In the genomic region with DNA sequence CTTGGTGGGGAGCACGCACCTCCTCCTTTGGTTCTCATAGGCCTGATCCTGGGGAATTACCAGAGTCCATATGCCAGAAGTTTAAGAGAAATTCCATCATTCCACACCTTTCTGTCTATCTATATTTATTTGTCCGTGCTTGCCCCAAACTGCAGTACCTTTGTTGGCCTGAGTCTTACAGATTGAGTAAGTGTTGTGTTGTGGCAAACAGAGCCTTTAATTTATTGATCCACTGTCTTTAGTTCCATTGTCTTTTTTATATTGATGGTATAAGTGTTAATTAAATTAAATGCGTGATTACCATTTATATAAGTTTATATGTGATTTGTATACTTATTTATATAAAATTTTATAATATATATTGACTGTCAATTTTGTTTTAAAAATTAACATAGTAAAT, we compare ENCODE assay signal across 1 cellular context.
TF ChIP-seq lines count a peak whose summit lies in the region.

No MANE protein-coding gene starts in this region.

TF ChIP-seq in GM23338, 12 proteins besides CTCF, POLR2A, EP300 and RAD21 (continued from another document):
- TF ChIP-seq, protein P1, sequence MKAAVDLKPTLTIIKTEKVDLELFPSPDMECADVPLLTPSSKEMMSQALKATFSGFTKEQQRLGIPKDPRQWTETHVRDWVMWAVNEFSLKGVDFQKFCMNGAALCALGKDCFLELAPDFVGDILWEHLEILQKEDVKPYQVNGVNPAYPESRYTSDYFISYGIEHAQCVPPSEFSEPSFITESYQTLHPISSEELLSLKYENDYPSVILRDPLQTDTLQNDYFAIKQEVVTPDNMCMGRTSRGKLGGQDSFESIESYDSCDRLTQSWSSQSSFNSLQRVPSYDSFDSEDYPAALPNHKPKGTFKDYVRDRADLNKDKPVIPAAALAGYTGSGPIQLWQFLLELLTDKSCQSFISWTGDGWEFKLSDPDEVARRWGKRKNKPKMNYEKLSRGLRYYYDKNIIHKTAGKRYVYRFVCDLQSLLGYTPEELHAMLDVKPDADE (IDR thresholded peaks at IDR 0.05) = no peak
- TF ChIP-seq, protein P2, sequence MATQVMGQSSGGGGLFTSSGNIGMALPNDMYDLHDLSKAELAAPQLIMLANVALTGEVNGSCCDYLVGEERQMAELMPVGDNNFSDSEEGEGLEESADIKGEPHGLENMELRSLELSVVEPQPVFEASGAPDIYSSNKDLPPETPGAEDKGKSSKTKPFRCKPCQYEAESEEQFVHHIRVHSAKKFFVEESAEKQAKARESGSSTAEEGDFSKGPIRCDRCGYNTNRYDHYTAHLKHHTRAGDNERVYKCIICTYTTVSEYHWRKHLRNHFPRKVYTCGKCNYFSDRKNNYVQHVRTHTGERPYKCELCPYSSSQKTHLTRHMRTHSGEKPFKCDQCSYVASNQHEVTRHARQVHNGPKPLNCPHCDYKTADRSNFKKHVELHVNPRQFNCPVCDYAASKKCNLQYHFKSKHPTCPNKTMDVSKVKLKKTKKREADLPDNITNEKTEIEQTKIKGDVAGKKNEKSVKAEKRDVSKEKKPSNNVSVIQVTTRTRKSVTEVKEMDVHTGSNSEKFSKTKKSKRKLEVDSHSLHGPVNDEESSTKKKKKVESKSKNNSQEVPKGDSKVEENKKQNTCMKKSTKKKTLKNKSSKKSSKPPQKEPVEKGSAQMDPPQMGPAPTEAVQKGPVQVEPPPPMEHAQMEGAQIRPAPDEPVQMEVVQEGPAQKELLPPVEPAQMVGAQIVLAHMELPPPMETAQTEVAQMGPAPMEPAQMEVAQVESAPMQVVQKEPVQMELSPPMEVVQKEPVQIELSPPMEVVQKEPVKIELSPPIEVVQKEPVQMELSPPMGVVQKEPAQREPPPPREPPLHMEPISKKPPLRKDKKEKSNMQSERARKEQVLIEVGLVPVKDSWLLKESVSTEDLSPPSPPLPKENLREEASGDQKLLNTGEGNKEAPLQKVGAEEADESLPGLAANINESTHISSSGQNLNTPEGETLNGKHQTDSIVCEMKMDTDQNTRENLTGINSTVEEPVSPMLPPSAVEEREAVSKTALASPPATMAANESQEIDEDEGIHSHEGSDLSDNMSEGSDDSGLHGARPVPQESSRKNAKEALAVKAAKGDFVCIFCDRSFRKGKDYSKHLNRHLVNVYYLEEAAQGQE (IDR thresholded peaks at IDR 0.05; ENCODE audit: unreplicated experiment) = no peak
- TF ChIP-seq EZH2phosphoT487 (IDR thresholded peaks at IDR 0.05; ENCODE audit: unreplicated experiment) (no peak), CREB1 (CRISPR knock-in tag; IDR thresholded peaks at IDR 0.05; ENCODE audit: low read depth) (no peak), POLR2AphosphoS5 (IDR thresholded peaks at IDR 0.05; ENCODE audit: low read depth) (no peak), ZNF114 (CRISPR knock-in tag; IDR thresholded peaks at IDR 0.05) (no peak), STAT1 (IDR thresholded peaks at IDR 0.05; ENCODE audit: unreplicated experiment) (no peak), ZNF331 (CRISPR knock-in tag; IDR thresholded peaks at IDR 0.05; ENCODE audit: low read depth) (no peak)
- TF ChIP-seq, protein P3, sequence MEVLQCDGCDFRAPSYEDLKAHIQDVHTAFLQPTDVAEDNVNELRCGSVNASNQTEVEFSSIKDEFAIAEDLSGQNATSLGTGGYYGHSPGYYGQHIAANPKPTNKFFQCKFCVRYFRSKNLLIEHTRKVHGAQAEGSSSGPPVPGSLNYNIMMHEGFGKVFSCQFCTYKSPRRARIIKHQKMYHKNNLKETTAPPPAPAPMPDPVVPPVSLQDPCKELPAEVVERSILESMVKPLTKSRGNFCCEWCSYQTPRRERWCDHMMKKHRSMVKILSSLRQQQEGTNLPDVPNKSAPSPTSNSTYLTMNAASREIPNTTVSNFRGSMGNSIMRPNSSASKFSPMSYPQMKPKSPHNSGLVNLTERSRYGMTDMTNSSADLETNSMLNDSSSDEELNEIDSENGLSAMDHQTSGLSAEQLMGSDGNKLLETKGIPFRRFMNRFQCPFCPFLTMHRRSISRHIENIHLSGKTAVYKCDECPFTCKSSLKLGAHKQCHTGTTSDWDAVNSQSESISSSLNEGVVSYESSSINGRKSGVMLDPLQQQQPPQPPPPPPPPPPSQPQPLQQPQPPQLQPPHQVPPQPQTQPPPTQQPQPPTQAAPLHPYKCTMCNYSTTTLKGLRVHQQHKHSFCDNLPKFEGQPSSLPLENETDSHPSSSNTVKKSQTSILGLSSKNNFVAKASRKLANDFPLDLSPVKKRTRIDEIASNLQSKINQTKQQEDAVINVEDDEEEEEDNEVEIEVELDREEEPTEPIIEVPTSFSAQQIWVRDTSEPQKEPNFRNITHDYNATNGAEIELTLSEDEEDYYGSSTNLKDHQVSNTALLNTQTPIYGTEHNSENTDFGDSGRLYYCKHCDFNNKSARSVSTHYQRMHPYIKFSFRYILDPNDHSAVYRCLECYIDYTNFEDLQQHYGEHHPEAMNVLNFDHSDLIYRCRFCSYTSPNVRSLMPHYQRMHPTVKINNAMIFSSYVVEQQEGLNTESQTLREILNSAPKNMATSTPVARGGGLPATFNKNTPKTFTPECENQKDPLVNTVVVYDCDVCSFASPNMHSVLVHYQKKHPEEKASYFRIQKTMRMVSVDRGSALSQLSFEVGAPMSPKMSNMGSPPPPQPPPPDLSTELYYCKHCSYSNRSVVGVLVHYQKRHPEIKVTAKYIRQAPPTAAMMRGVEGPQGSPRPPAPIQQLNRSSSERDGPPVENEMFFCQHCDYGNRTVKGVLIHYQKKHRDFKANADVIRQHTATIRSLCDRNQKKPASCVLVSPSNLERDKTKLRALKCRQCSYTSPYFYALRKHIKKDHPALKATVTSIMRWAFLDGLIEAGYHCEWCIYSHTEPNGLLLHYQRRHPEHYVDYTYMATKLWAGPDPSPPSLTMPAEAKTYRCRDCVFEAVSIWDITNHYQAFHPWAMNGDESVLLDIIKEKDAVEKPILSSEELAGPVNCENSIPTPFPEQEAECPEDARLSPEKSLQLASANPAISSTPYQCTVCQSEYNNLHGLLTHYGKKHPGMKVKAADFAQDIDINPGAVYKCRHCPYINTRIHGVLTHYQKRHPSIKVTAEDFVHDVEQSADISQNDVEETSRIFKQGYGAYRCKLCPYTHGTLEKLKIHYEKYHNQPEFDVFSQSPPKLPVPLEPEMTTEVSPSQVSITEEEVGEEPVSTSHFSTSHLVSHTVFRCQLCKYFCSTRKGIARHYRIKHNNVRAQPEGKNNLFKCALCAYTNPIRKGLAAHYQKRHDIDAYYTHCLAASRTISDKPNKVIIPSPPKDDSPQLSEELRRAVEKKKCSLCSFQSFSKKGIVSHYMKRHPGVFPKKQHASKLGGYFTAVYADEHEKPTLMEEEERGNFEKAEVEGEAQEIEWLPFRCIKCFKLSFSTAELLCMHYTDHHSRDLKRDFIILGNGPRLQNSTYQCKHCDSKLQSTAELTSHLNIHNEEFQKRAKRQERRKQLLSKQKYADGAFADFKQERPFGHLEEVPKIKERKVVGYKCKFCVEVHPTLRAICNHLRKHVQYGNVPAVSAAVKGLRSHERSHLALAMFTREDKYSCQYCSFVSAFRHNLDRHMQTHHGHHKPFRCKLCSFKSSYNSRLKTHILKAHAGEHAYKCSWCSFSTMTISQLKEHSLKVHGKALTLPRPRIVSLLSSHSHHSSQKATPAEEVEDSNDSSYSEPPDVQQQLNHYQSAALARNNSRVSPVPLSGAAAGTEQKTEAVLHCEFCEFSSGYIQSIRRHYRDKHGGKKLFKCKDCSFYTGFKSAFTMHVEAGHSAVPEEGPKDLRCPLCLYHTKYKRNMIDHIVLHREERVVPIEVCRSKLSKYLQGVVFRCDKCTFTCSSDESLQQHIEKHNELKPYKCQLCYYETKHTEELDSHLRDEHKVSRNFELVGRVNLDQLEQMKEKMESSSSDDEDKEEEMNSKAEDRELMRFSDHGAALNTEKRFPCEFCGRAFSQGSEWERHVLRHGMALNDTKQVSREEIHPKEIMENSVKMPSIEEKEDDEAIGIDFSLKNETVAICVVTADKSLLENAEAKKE (CRISPR knock-in tag; IDR thresholded peaks at IDR 0.05) = no peak
